Comparison of ENCODE assay signal across 28 cellular contexts in the genomic region with DNA sequence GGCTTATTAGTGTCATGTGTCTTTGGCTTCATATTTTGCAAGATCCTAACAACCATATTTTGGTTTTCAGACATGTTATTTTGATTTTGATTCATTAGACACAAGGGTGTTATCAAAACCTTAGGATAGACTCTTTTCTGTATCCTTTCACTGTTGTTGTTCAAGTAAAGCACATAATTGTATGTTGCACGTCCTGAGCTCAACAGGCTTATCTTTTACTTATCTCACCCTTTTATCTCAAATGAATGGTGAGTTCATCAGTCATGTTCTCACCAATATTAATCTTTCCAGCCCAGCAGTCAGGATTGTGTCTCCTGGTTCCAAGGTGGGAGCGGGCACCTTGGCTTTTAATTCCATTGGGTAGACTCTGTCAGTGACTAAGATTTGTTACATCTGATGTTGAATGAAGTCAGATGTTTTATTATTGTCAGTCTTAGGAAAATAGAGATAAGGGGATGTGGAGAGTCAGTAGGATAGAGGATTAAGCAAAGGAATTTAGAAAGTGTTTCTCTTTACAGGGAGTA.
"Had no signal": no experiment of that assay in that cellular context is flagged by ENCODE, and none has a peak within 500 bp of the region (broad histone marks: within the 10 kb centered on the region; RNA-seq: fewer than 3 reads in every experiment).

No MANE protein-coding gene starts in this region.

- H3K9me3 ChIP-seq: gastroesophageal sphincter, neutrophil, ovary, right lobe of liver, testis had no signal

- H3K27ac ChIP-seq: gastroesophageal sphincter, hepatocyte, neutrophil, ovary, right lobe of liver, testis had no signal

- H3K27ac Mint-ChIP-seq: activated T-cell treated with anti-CD3 and anti-CD28 coated beads, Interleukin-2, amount 50 U/mL, for 72 hours; brain; mesothelial cell of epicardium; nephron progenitor cell; progenitor cell of endocrine pancreas had no signal

- H3K4me3 Mint-ChIP-seq: activated naive CD4-positive, alpha-beta T cell treated with anti-CD3 and anti-CD28 coated beads, Interleukin-2, amount 50 U/mL, for 24 hours; activated T-cell treated with anti-CD3 and anti-CD28 coated beads, Interleukin-2, amount 50 U/mL, for 72 hours; brain; effector memory CD8-positive, alpha-beta T cell; mesothelial cell of epicardium; naive B cell; nephron progenitor cell had no signal

- H3K27me3 ChIP-seq: gastroesophageal sphincter, hepatocyte, neutrophil, ovary, right lobe of liver, testis had no signal

- H3K4me3 ChIP-seq: gastroesophageal sphincter, hepatocyte, ovary, right lobe of liver, testis had no signal

- H3K4me1 Mint-ChIP-seq: brain, mesothelial cell of epicardium, naive B cell, nephron progenitor cell had no signal

- H3K27me3 Mint-ChIP-seq: activated naive CD4-positive, alpha-beta T cell treated with anti-CD3 and anti-CD28 coated beads, Interleukin-2, amount 50 U/mL, for 24 hours; brain; effector memory CD8-positive, alpha-beta T cell; naive B cell; progenitor cell of endocrine pancreas had no signal

- H3K4me1 ChIP-seq: gastroesophageal sphincter, right lobe of liver, testis had no signal

- H3K36me3 ChIP-seq: ovary had no signal

- H3K9me3 Mint-ChIP-seq: activated naive CD4-positive, alpha-beta T cell treated with anti-CD3 and anti-CD28 coated beads, Interleukin-2, amount 50 U/mL, for 24 hours; activated T-cell treated with anti-CD3 and anti-CD28 coated beads, Interleukin-2, amount 50 U/mL, for 72 hours; brain; effector memory CD8-positive, alpha-beta T cell; mesothelial cell of epicardium; naive B cell; nephron progenitor cell had no signal

- ATAC-seq: activated T-cell treated with anti-CD3 and anti-CD28 coated beads, Interleukin-2, amount 50 U/mL, for 72 hours; effector memory CD8-positive, alpha-beta T cell; gastroesophageal sphincter; left colon; right lobe of liver had no signal

- DNase-seq: activated CD4-positive, alpha-beta T cell treated with anti-CD3 and anti-CD28 coated beads for 4 hours; activated CD4-positive, alpha-beta T cell treated with anti-CD3 and anti-CD28 coated beads, Interleukin-2, amount 50 U/mL, for 4 hours; activated CD4-positive, CD25-positive, alpha-beta regulatory T cell; activated effector memory CD4-positive, alpha-beta T cell treated with Interleukin-2 at 50 U/mL for 16 hours; activated T-cell treated with anti-CD3 and anti-CD28 coated beads for 4 hours; activated T-cell treated with anti-CD3 and anti-CD28 coated beads, Interleukin-2, amount 50 U/mL, for 72 hours; aorta; caudate nucleus; cortex of kidney; effector memory CD8-positive, alpha-beta T cell; left colon; mammary epithelial cell; naive B cell; nephron progenitor cell; ovary; right lobe of liver; stimulated activated CD4-positive, alpha-beta T cell treated with anti-CD3 and anti-CD28 coated beads, Interleukin-2, amount 100 ng/mL, for 48 hours; stimulated activated naive CD4-positive, alpha-beta T cell treated with Interleukin-2 at 50 U/mL for 16 hours; T-helper 1 cell; testis; trophoblast cell had no signal
